In the genomic region with DNA sequence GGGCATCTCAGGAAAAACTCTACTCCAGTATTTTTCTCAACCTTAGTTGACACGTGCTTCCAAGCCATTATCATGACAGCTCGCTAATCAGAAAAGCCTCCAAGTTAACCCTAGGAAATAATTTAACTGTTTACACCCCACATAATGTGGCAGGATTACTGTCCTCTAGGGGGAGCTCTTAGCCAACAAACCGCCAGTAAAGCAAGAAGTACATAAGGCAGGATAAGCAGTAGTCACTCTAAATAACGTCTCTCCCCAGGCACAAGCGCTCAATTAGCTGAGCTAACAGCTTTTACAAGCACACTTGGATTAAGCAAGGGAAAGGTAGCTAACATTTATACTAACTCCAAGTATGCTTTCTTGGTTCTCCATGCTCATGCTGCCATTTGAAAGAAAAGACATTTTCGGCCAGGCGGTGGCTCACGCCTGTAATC, we compare ENCODE assay signal across 9 cellular contexts. TPM values are rescaled to one million over a fixed set of nuclear protein-coding genes. Genes with fewer than 3 reads are reported as not detected.
DNase-seq lines count a peak whose midpoint lies in the region; ATAC-seq, FAIRE-seq and TF ChIP-seq lines count a peak whose summit lies in the region.
"Had no signal": no experiment of that assay in that cellular context is flagged by ENCODE, and none has a peak within 500 bp of the region (broad histone marks: within the 10 kb centered on the region; RNA-seq: fewer than 3 reads in every experiment).

No MANE protein-coding gene starts in this region.

- H3K27ac ChIP-seq in DOHH2 (ENCODE audit: low read depth, low read length) = no peak overlapping the region
- H3K27ac ChIP-seq in liver (ENCODE audit: low read depth in 1 of 2, low read length in 2 of 2) = no peak overlapping the region
- no peak overlapping the region for H3K27ac ChIP-seq in pancreas

- no peaks in the 10 kb centered on the region for H3K27me3 Mint-ChIP-seq in activated CD4-positive, alpha-beta memory T cell treated with anti-CD3 and anti-CD28 coated beads for 36 hours

- 61% methylated on average over 8 of the region's 8 CpGs for WGBS in liver
- 49 to 56% methylated on average over 8 of the region's 8 CpGs for WGBS in pancreas, 2 donors

- no peaks in the 10 kb centered on the region; the same call in 1 of the 2 replicates for H3K36me3 ChIP-seq in DOHH2 (ENCODE audit: control insufficient read depth, low read length)
- no peaks in the 10 kb centered on the region for H3K36me3 ChIP-seq in liver (ENCODE audit: control insufficient read depth in 4 of 4, insufficient read depth in 3 of 4, low read depth in 1 of 4, low read length in 3 of 4)
- H3K36me3 ChIP-seq in pancreas = no peaks in the 10 kb centered on the region

- no peaks in the 10 kb centered on the region for H3K79me2 ChIP-seq in DOHH2 (ENCODE audit: control insufficient read depth, low read length)

- no peaks in the 10 kb centered on the region for H3F3A ChIP-seq in DOHH2 (ENCODE audit: control insufficient read depth, insufficient read depth)

- TF ChIP-seq CTCF in DOHH2 (IDR thresholded peaks at IDR 0.05; ENCODE audit: low read depth, low read length, poor library complexity, severe bottlenecking) (peak; percentile 72), liver (IDR thresholded peaks at IDR 0.05; ENCODE audit: low read depth, low read length, missing input control) (no peak), pancreas (IDR thresholded peaks at IDR 0.05) (peak in 1 of 4 donors; percentile 7)

- H3K4me3 ChIP-seq in DOHH2 (ENCODE audit: low read length) (no peak overlapping the region), liver (ENCODE audit: low read depth in 1 of 3, low read length in 3 of 3) (no peak overlapping the region), pancreas (no peak overlapping the region)

- no peak overlapping the region for H3K27ac Mint-ChIP-seq in activated CD4-positive, alpha-beta memory T cell treated with anti-CD3 and anti-CD28 coated beads for 36 hours
- H3K27ac Mint-ChIP-seq: activated naive CD8-positive, alpha-beta T cell had no signal

- H3K9me2 ChIP-seq in DOHH2 (replicated peaks; ENCODE audit: control insufficient read depth, low read length) = no peaks in the 10 kb centered on the region

- H3K4me1 ChIP-seq in DOHH2 (ENCODE audit: control insufficient read depth, low read length) (peaks cover 17% of the 10 kb centered on the region), liver (ENCODE audit: control insufficient read depth in 4 of 4, insufficient read depth in 4 of 4, low read length in 3 of 4) (no peaks in the 10 kb centered on the region), pancreas (peaks cover 0 to 5% (median 0%) of the 10 kb centered on the region in 3 donors)

- H3K27me3 ChIP-seq in DOHH2 (ENCODE audit: control insufficient read depth, low read length) = peaks cover 14% of the 10 kb centered on the region
- H3K27me3 ChIP-seq in liver (ENCODE audit: control insufficient read depth in 4 of 4, insufficient read depth in 4 of 4, low read length in 3 of 4) = no peaks in the 10 kb centered on the region
- H3K27me3 ChIP-seq in pancreas = no peaks in the 10 kb centered on the region

- H3K9ac ChIP-seq in liver (ENCODE audit: low read depth in 1 of 2, low read length in 2 of 2) = no peak overlapping the region

- DNase-seq in HT-29 (ENCODE audit: low spot score) = peak; percentile 46
- peak; percentile 56 for DNase-seq in activated CD4-positive, alpha-beta memory T cell treated with anti-CD3 and anti-CD28 coated beads for 36 hours
- no peak for DNase-seq in pancreas
- DNase-seq in NCI-H2196 (lab: John Stamatoyannopoulos, UW; ENCODE audit: unreplicated experiment) = no peak
- no peak for DNase-seq in COR-L47 (lab: John Stamatoyannopoulos, UW)

- CTCF ChIA-PET in activated CD4-positive, alpha-beta memory T cell treated with anti-CD3 and anti-CD28 coated beads for 36 hours (lab: Charles Lee) = interaction anchor here (0.7 to 7.1 kb wide), 25 partner anchors 8 to 454 kb away, joined by 3 to 69 read pairs (median 4); no protein-coding TSS in a partner anchor

- no peak overlapping the region for H3K4me3 Mint-ChIP-seq in activated CD4-positive, alpha-beta memory T cell treated with anti-CD3 and anti-CD28 coated beads for 36 hours
- H3K4me3 Mint-ChIP-seq: activated naive CD8-positive, alpha-beta T cell had no signal

- H3K4me2 ChIP-seq in DOHH2 (ENCODE audit: low read length) = no peak overlapping the region

- no peaks in the 10 kb centered on the region for H4K20me1 ChIP-seq in DOHH2 (ENCODE audit: control insufficient read depth, insufficient read depth, low read depth, low read length)

- H3K4me1 Mint-ChIP-seq in activated CD4-positive, alpha-beta memory T cell treated with anti-CD3 and anti-CD28 coated beads for 36 hours (ENCODE audit: low read depth) = peaks cover 27% of the 10 kb centered on the region

- H3K36me3 Mint-ChIP-seq in activated CD4-positive, alpha-beta memory T cell treated with anti-CD3 and anti-CD28 coated beads for 36 hours = peaks cover 1% of the 10 kb centered on the region
- H3K36me3 Mint-ChIP-seq: activated naive CD8-positive, alpha-beta T cell had no signal

- POLR2A ChIA-PET in activated CD4-positive, alpha-beta memory T cell treated with anti-CD3 and anti-CD28 coated beads for 36 hours (lab: Charles Lee) = no interaction called here

- H3K9me3 ChIP-seq in DOHH2 (ENCODE audit: control insufficient read depth, insufficient read depth, low read length) (no peaks in the 10 kb centered on the region), liver (ENCODE audit: control insufficient read depth in 4 of 4, low read length in 3 of 4) (no peaks in the 10 kb centered on the region), pancreas (no peaks in the 10 kb centered on the region)

- peak; percentile 10 to 27 for TF ChIP-seq RAD21 in liver (IDR thresholded peaks at IDR 0.05)

- ATAC-seq in pancreas (no peak), HG03045 (IDR thresholded peaks at IDR 0.05; ENCODE audit: unreplicated experiment) (no peak)

- intact Hi-C loops in activated CD4-positive, alpha-beta memory T cell treated with anti-CD3 and anti-CD28 coated beads for 36 hours (cut with micrococcal nuclease) = loop anchor here (10.0 kb wide), 2 partner anchors 162 to 292 kb away; a partner anchor contains a TSS
- intact Hi-C loops in pancreas (cut with DNase I) = loop anchor here in 1 of 3 donors (5.0 kb wide), 1 partner anchor 426 kb away; no protein-coding TSS in a partner anchor

- H3K9me3 Mint-ChIP-seq in activated CD4-positive, alpha-beta memory T cell treated with anti-CD3 and anti-CD28 coated beads for 36 hours = no peaks in the 10 kb centered on the region

- FAIRE-seq in pancreas (lab: Jason Lieb, UNC) = no peak

TF ChIP-seq in liver, 16 proteins besides CTCF, POLR2A, EP300 and RAD21:
- no peak for TF ChIP-seq RXRA (IDR thresholded peaks at IDR 0.05)
- TF ChIP-seq FOXA1 (IDR thresholded peaks at IDR 0.05) = no peak
- TF ChIP-seq HNF4A (conservative IDR thresholded peaks at IDR 0.05) = no peak
- TF ChIP-seq FOXA2 (IDR thresholded peaks at IDR 0.05) = no peak
- no peak for TF ChIP-seq EGR1 (IDR thresholded peaks at IDR 0.05; ENCODE audit: low read depth in 2 of 2)
- TF ChIP-seq, protein P1, sequence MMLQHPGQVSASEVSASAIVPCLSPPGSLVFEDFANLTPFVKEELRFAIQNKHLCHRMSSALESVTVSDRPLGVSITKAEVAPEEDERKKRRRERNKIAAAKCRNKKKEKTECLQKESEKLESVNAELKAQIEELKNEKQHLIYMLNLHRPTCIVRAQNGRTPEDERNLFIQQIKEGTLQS (IDR thresholded peaks at IDR 0.05) = no peak
- no peak for TF ChIP-seq SP1 (IDR thresholded peaks at IDR 0.05)
- TF ChIP-seq HNF4G (IDR thresholded peaks at IDR 0.05) = no peak
- TF ChIP-seq, protein P2, sequence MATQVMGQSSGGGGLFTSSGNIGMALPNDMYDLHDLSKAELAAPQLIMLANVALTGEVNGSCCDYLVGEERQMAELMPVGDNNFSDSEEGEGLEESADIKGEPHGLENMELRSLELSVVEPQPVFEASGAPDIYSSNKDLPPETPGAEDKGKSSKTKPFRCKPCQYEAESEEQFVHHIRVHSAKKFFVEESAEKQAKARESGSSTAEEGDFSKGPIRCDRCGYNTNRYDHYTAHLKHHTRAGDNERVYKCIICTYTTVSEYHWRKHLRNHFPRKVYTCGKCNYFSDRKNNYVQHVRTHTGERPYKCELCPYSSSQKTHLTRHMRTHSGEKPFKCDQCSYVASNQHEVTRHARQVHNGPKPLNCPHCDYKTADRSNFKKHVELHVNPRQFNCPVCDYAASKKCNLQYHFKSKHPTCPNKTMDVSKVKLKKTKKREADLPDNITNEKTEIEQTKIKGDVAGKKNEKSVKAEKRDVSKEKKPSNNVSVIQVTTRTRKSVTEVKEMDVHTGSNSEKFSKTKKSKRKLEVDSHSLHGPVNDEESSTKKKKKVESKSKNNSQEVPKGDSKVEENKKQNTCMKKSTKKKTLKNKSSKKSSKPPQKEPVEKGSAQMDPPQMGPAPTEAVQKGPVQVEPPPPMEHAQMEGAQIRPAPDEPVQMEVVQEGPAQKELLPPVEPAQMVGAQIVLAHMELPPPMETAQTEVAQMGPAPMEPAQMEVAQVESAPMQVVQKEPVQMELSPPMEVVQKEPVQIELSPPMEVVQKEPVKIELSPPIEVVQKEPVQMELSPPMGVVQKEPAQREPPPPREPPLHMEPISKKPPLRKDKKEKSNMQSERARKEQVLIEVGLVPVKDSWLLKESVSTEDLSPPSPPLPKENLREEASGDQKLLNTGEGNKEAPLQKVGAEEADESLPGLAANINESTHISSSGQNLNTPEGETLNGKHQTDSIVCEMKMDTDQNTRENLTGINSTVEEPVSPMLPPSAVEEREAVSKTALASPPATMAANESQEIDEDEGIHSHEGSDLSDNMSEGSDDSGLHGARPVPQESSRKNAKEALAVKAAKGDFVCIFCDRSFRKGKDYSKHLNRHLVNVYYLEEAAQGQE (IDR thresholded peaks at IDR 0.05) = no peak
- no peak for TF ChIP-seq GABPA (IDR thresholded peaks at IDR 0.05 in 1 of 2, conservative IDR thresholded peaks at IDR 0.05 in 1 of 2)
- no peak for TF ChIP-seq TAF1 (conservative IDR thresholded peaks at IDR 0.05)
- TF ChIP-seq YY1 (IDR thresholded peaks at IDR 0.05) = no peak

RNA-seq across cellular contexts. Expression of a gene that starts 22.8 kb away (rescaled TPM):
- total RNA-seq in HT-29 (2014; rRNA removed; shearing (Covaris generic)) = 0.10 and 0.48 TPM in 2 replicates
- total RNA-seq in activated CD4-positive, alpha-beta memory T cell treated with anti-CD3 and anti-CD28 coated beads for 36 hours = not detected
- total RNA-seq in liver (not detected), pancreas (under 1 TPM in 1 of 6 donors, not detected in 5; 0.20 TPM)
- polyA plus RNA-seq in liver (not detected), pancreas (not detected)

RNA-seq across cellular contexts. Expression of a gene that starts 52.7 kb away (rescaled TPM):
- not detected in 2 replicates for total RNA-seq in HT-29 (2014; rRNA removed; shearing (Covaris generic))
- total RNA-seq in activated CD4-positive, alpha-beta memory T cell treated with anti-CD3 and anti-CD28 coated beads for 36 hours = not detected
- total RNA-seq in liver (not detected), pancreas (not detected)
- polyA plus RNA-seq in liver (not detected), pancreas (under 1 TPM in 1 of 2 donors, not detected in 1; 0.07 TPM)

Comparison
In these comparisons a context has a peak if more than half of its experiments do, and no peak if none do; other contexts are left out.
1. DNase-seq: peak in HT-29 (single experiment) and activated CD4-positive, alpha-beta memory T cell treated with anti-CD3 and anti-CD28 coated beads for 36 hours (single experiment); none in pancreas (0 of 6), NCI-H2196 (single experiment) and COR-L47 (single experiment).